8 cellular contexts compared by ENCODE assay signal in genomic region chr4:99563310-99564186, GRCh38. TPM values are rescaled to one million over a fixed set of nuclear protein-coding genes. Genes with fewer than 3 reads are reported as not detected.
A peak's percentile ranks its signal among the peaks of the same experiment; 100 is the strongest.
DNase-seq lines count a peak whose midpoint lies in the region; ATAC-seq lines count a peak whose summit lies in the region.

Gene TRMT10A, minus strand, starts transcription at chr4:99564039. Its CDS starts 4,701 bp downstream, at chr4:99559338.

- H3K27me3 Mint-ChIP-seq in activated T-helper 17 cell treated with anti-CD3 and anti-CD28 coated beads, Interleukin-2, amount 50 U/mL, for 72 hours, result peaks cover 20% of the 10 kb centered on the region
- H3K27me3 Mint-ChIP-seq in naive B cell, result peaks cover 23 to 34% (median 33%) of the 10 kb centered on the region in 3 donors
- no peaks in the 10 kb centered on the region for H3K27me3 Mint-ChIP-seq in stimulated activated memory B cell treated with anti-CD40 and anti-IgM and Interleukin-4, amounts not matched to agents 10 μg/mL and 1 μg/mL and 100 μg/mL, for 72 hours

- no peaks in the 10 kb centered on the region for H3K27me3 ChIP-seq in Karpas-422 (ENCODE audit: low read length)

- peak within 1 kb of the TSS; percentile 81 for H3K27ac ChIP-seq in Karpas-422 (ENCODE audit: low read length)

- H3K9ac ChIP-seq in Karpas-422 (ENCODE audit: low read length), result peak within 1 kb of the TSS; percentile 85

- DNase-seq in DMS79 treated with DMSO at 0.1 percent for 48 hours (lab: John Stamatoyannopoulos, UW) (peak; percentile 82), Karpas-422 (peak; percentile 99), RKO (ENCODE audit: low spot score) (peak; percentile 98), fibroblast of gingiva (ENCODE audit: low read depth) (peak; percentile 98), naive B cell (peak; percentile 96)

- H3K4me1 Mint-ChIP-seq in activated T-helper 17 cell treated with anti-CD3 and anti-CD28 coated beads, Interleukin-2, amount 50 U/mL, for 72 hours, result no peaks in the 10 kb centered on the region
- peaks cover 4 to 20% (median 8%) of the 10 kb centered on the region in 3 donors for H3K4me1 Mint-ChIP-seq in naive B cell
- peaks cover 5% of the 10 kb centered on the region for H3K4me1 Mint-ChIP-seq in stimulated activated memory B cell treated with anti-CD40 and anti-IgM and Interleukin-4, amounts not matched to agents 10 μg/mL and 1 μg/mL and 100 μg/mL, for 72 hours

- peaks cover 17% of the 10 kb centered on the region for H3K4me1 ChIP-seq in Karpas-422 (ENCODE audit: low read length)

- H2AFZ ChIP-seq in Karpas-422 (ENCODE audit: low read length), result peak within 1 kb of the TSS; percentile 97; the same call in 1 of the 2 replicates

- H3K9me2 ChIP-seq in Karpas-422 (replicated peaks; ENCODE audit: insufficient read depth, low read length), result no peaks in the 10 kb centered on the region

- peaks cover 11% of the 10 kb centered on the region for H3K36me3 Mint-ChIP-seq in activated T-helper 17 cell treated with anti-CD3 and anti-CD28 coated beads, Interleukin-2, amount 50 U/mL, for 72 hours (ENCODE audit: low read depth)
- H3K36me3 Mint-ChIP-seq in naive B cell, result peaks cover 0 to 8% of the 10 kb centered on the region in 2 donors
- no peaks in the 10 kb centered on the region for H3K36me3 Mint-ChIP-seq in stimulated activated memory B cell treated with anti-CD40 and anti-IgM and Interleukin-4, amounts not matched to agents 10 μg/mL and 1 μg/mL and 100 μg/mL, for 72 hours

- H3K4me3 Mint-ChIP-seq in activated T-helper 17 cell treated with anti-CD3 and anti-CD28 coated beads, Interleukin-2, amount 50 U/mL, for 72 hours, result peak within 1 kb of the TSS; percentile 98
- H3K4me3 Mint-ChIP-seq in naive B cell, result peak within 1 kb of the TSS; percentile 95 to 100 (median 99)
- peak within 1 kb of the TSS; percentile 96 for H3K4me3 Mint-ChIP-seq in stimulated activated memory B cell treated with anti-CD40 and anti-IgM and Interleukin-4, amounts not matched to agents 10 μg/mL and 1 μg/mL and 100 μg/mL, for 72 hours

- no peaks in the 10 kb centered on the region for H3K9me3 Mint-ChIP-seq in activated T-helper 17 cell treated with anti-CD3 and anti-CD28 coated beads, Interleukin-2, amount 50 U/mL, for 72 hours
- no peaks in the 10 kb centered on the region for H3K9me3 Mint-ChIP-seq in naive B cell
- no peaks in the 10 kb centered on the region for H3K9me3 Mint-ChIP-seq in stimulated activated memory B cell treated with anti-CD40 and anti-IgM and Interleukin-4, amounts not matched to agents 10 μg/mL and 1 μg/mL and 100 μg/mL, for 72 hours

- H4K20me1 ChIP-seq in Karpas-422 (ENCODE audit: insufficient read depth, low read depth, low read length), result no peaks in the 10 kb centered on the region

- no peaks in the 10 kb centered on the region for H3K36me3 ChIP-seq in Karpas-422 (ENCODE audit: insufficient read depth, low read length)

- ATAC-seq in GM21825 (IDR thresholded peaks at IDR 0.05; ENCODE audit: unreplicated experiment) (peak; percentile 95), naive B cell (ENCODE audit: low read depth in 2 of 2) (peak; percentile 83)
- peak; percentile 95 for ATAC-seq in activated T-helper 17 cell treated with anti-CD3 and anti-CD28 coated beads, Interleukin-2, amount 50 U/mL, for 72 hours (replicated peaks)
- peak; percentile 97 for ATAC-seq in stimulated activated memory B cell treated with anti-CD40 and anti-IgM and Interleukin-4, amounts not matched to agents 10 μg/mL and 1 μg/mL and 100 μg/mL, for 72 hours

- H3K4me3 ChIP-seq in Karpas-422 (ENCODE audit: low read length), result peak within 1 kb of the TSS; percentile 85

- H3K9me3 ChIP-seq in Karpas-422 (ENCODE audit: low read length), result no peaks in the 10 kb centered on the region

- peaks cover 7% of the 10 kb centered on the region for H3K79me2 ChIP-seq in Karpas-422 (ENCODE audit: low read length)

- peak within 1 kb of the TSS; percentile 88 for H3K4me2 ChIP-seq in Karpas-422 (ENCODE audit: low read depth, low read length, poor library complexity, severe bottlenecking)

- H3K27ac Mint-ChIP-seq in activated T-helper 17 cell treated with anti-CD3 and anti-CD28 coated beads, Interleukin-2, amount 50 U/mL, for 72 hours, result peak within 1 kb of the TSS; percentile 100
- H3K27ac Mint-ChIP-seq in naive B cell, result peak within 1 kb of the TSS; percentile 99 to 100 (median 100)
- peak within 1 kb of the TSS; percentile 97 for H3K27ac Mint-ChIP-seq in stimulated activated memory B cell treated with anti-CD40 and anti-IgM and Interleukin-4, amounts not matched to agents 10 μg/mL and 1 μg/mL and 100 μg/mL, for 72 hours

RNA-seq across cellular contexts. Expression of gene TRMT10A, which starts in this region (rescaled TPM):
- 11.5 and 15.1 TPM in 2 replicates for total RNA-seq in Karpas-422 (2014; rRNA removed; shearing (Covaris generic); ENCODE audit: low replicate concordance)
- total RNA-seq in activated T-helper 17 cell treated with anti-CD3 and anti-CD28 coated beads, Interleukin-2, amount 50 U/mL, for 72 hours, result 10 to 100 TPM; 10.1 to 10.5 TPM
- 1 to 10 TPM in 5 of 6 donors, not detected in 1; 2.6 to 5.6 (median 3.2) TPM for polyA plus RNA-seq in naive B cell (ENCODE audit: low read depth in 6 of 6)

Comparison
In these comparisons a context has a peak if more than half of its experiments do, and no peak if none do; other contexts are left out.
1. Peak in every context shown above with its lines: DNase-seq, ATAC-seq, H3K4me3 ChIP-seq and H3K27ac ChIP-seq.